In the genomic region with DNA sequence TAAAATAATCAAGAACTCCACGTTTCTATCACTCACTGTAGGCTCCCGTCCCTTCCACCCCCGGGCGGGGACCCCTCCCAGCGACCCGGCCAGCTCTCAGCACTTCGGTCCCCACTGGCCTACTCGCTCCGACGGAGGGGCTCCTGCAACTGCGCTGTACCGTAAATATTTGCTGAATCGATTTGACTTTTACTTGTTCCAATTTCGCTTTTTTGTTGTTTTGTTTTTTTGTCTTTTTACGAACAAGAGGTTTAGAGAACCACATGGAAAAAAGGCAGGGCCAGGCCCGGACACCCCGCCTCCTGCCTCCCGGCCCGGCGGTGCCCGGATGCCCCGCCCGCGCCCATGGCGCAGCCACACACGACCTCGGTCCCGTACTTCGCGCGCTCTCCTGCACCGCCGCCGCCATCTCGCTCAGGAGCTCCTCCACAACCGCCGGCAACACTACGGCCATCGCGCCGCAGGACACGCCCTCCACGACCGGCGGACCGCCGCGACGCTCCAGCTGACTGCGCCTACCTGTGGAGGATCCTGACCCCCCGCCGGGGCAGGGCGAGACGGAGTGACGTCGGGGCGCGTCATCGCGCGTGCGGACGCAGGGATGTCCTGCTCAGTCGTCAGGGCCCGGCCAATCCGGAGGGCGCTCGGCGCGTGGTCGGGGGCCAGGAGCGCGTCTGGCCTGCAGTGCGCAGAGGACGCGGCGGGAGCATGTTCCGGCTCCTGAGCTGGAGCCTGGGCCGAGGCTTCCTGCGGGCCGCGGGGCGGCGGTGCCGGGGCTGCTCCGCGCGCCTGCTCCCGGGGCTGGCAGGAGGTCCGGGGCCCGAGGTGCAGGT, we compare ENCODE assay signal across 8 cellular contexts. TPM values are rescaled to one million over a fixed set of nuclear protein-coding genes. Genes with fewer than 3 reads are reported as not detected.
DNase-seq lines count a peak whose midpoint lies in the region; ATAC-seq, FAIRE-seq and TF ChIP-seq lines count a peak whose summit lies in the region.

Gene TTC19, plus strand, starts transcription at position 684 of the 833 bp plus-strand sequence. Its CDS starts 25 bp downstream, at position 709.
Gene ZSWIM7, minus strand, starts transcription at position 564 of the 833 bp plus-strand sequence. Its CDS starts 110 bp downstream, at position 454.

- H3K9me3 ChIP-seq in OCI-LY3 (ENCODE audit: insufficient read depth, low read length) (0 out of 2 replicates have a peak, but pooled peaks cover 3% of the 10 kb centered on the region), endothelial cell of umbilical vein (replicated peaks; ENCODE audit: control insufficient read depth, insufficient read depth, low read length) (no peaks in the 10 kb centered on the region)

- FAIRE-seq in endothelial cell of umbilical vein (lab: Jason Lieb, UNC) = peak; percentile 91

- peaks cover 7% of the 10 kb centered on the region; the same call in 1 of the 2 replicates for H4K20me1 ChIP-seq in OCI-LY3 (ENCODE audit: insufficient read depth, low read length)
- no peaks in the 10 kb centered on the region for H4K20me1 ChIP-seq in endothelial cell of umbilical vein (replicated peaks; ENCODE audit: control insufficient read depth, extremely low read depth, insufficient read depth, low read length)

- DNase-seq in DMS114 treated with DMSO at 0.1 percent for 48 hours (lab: John Stamatoyannopoulos, UW; ENCODE audit: unreplicated experiment) (peak; percentile 26), HuH-7.5 (ENCODE audit: low spot score) (peak; percentile 92), activated T-cell treated with anti-CD3 and anti-CD28 coated beads for 1 hour (ENCODE audit: low read depth) (peak; percentile 79), endothelial cell of umbilical vein (ENCODE audit: low read depth, low spot score) (peak; percentile 96), midbrain (lab: John Stamatoyannopoulos, UW) (peak; percentile 95)
- DNase-seq in stimulated activated CD8-positive, alpha-beta memory T cell treated with anti-CD3 and anti-CD28 coated beads, Interleukin-15, amount 100 ng/mL, for 48 hours (ENCODE audit: low read depth in 2 of 2) = peak; percentile 96 to 97

- H3K4me3 ChIP-seq in OCI-LY3 (ENCODE audit: low read length) = peak within 1 kb of the TSS; percentile 98
- peak within 1 kb of the TSS; percentile 67 to 96 (median 82) for H3K4me3 ChIP-seq in endothelial cell of umbilical vein (replicated peaks in 1 of 3; ENCODE audit: insufficient read depth in 1 of 3, low read depth in 1 of 3, low read length in 3 of 3)

- dilution Hi-C loops in endothelial cell of umbilical vein (cut with MboI; ENCODE audit: extremely low pct_ligation_motif_present, low sequenced_read_pairs) = no loop called here

- POLR2A ChIA-PET in endothelial cell of umbilical vein (lab: Charles Lee) = interaction anchor here (0.7 to 1.2 kb wide), 6 partner anchors 12 to 383 kb away, joined by 3 to 7 read pairs (median 3); partner anchors contain the start of gene ADORA2B

- peak; percentile 92 for TF ChIP-seq POLR2A in endothelial cell of umbilical vein (IDR thresholded peaks at IDR 0.05; ENCODE audit: low read depth, low read length)

- peak within 1 kb of the TSS; percentile 59 for H3K27ac ChIP-seq in OCI-LY3 (ENCODE audit: low read length)
- H3K27ac ChIP-seq in endothelial cell of umbilical vein (ENCODE audit: insufficient read depth, low read depth, low read length) = peak within 1 kb of the TSS; percentile 90

- H3K27me3 ChIP-seq in OCI-LY3 (ENCODE audit: low read depth, low read length) (no peaks in the 10 kb centered on the region), endothelial cell of umbilical vein (ENCODE audit: control insufficient read depth in 2 of 2, insufficient read depth in 2 of 2, low read length in 2 of 2) (no peaks in the 10 kb centered on the region)

- peak; percentile 96 for ATAC-seq in GM21528 (IDR thresholded peaks at IDR 0.05; ENCODE audit: low FRiP score, unreplicated experiment)

- H3K79me2 ChIP-seq in OCI-LY3 (ENCODE audit: low read length) = peaks cover 28% of the 10 kb centered on the region
- H3K79me2 ChIP-seq in endothelial cell of umbilical vein (ENCODE audit: control insufficient read depth, insufficient read depth, low read length) = peaks cover 33% of the 10 kb centered on the region

- H2AFZ ChIP-seq in OCI-LY3 (ENCODE audit: low read depth, low read length) (peak within 1 kb of the TSS; percentile 79; the same call in 1 of the 2 replicates), endothelial cell of umbilical vein (ENCODE audit: low read depth, low read length) (peak within 1 kb of the TSS; percentile 83)

- peaks cover 14% of the 10 kb centered on the region for H3K4me1 ChIP-seq in OCI-LY3 (ENCODE audit: low read length)
- H3K4me1 ChIP-seq in endothelial cell of umbilical vein (ENCODE audit: control insufficient read depth, extremely low read depth, insufficient read depth, low read length) = peaks cover 20% of the 10 kb centered on the region

- intact Hi-C loops in endothelial cell of umbilical vein (cut with micrococcal nuclease) = loop anchor here (2.0 kb wide), 2 partner anchors 41 to 743 kb away; no protein-coding TSS in a partner anchor

- TSS peak; percentile 29 for BruUV-seq in endothelial cell of umbilical vein (replicated peaks; lab: Mats Ljungman, UMichigan)

- H3K36me3 ChIP-seq in OCI-LY3 (replicated peaks; ENCODE audit: low read depth, low read length) = peaks cover 21% of the 10 kb centered on the region
- peaks cover 3 to 22% of the 10 kb centered on the region in 2 experiments for H3K36me3 ChIP-seq in endothelial cell of umbilical vein (ENCODE audit: control insufficient read depth in 2 of 2, extremely low read depth in 1 of 2, insufficient read depth in 2 of 2, low read length in 2 of 2)

- TF ChIP-seq CTCF in OCI-LY3 (IDR thresholded peaks at IDR 0.05; ENCODE audit: low read depth, low read length) (no peak), endothelial cell of umbilical vein (IDR thresholded peaks at IDR 0.05; ENCODE audit: extremely low read depth in 1 of 2, insufficient read depth in 1 of 2, low read depth in 1 of 2, low read length in 2 of 2) (no peak)

- CTCF ChIA-PET in endothelial cell of umbilical vein (lab: Charles Lee) = interaction anchor here (0.7 to 6.8 kb wide), 15 partner anchors 14 to 497 kb away, joined by 3 to 133 read pairs (median 3); partner anchors contain the start of gene ADORA2B

- peak within 1 kb of the TSS; percentile 73 for H3K4me2 ChIP-seq in OCI-LY3 (ENCODE audit: low read length)
- peak within 1 kb of the TSS; percentile 99 for H3K4me2 ChIP-seq in endothelial cell of umbilical vein (ENCODE audit: insufficient read depth, low read length)

- H3K9ac ChIP-seq in OCI-LY3 (ENCODE audit: low read length) = peak within 1 kb of the TSS; percentile 85
- H3K9ac ChIP-seq in endothelial cell of umbilical vein (replicated peaks; ENCODE audit: extremely low read depth, insufficient read depth, low read length) = peak within 1 kb of the TSS; percentile 91

- no peaks in the 10 kb centered on the region for H3K9me1 ChIP-seq in endothelial cell of umbilical vein (replicated peaks; ENCODE audit: control insufficient read depth, extremely low read depth, insufficient read depth, low read length)

TF ChIP-seq in endothelial cell of umbilical vein, 7 proteins besides CTCF, POLR2A, EP300 and RAD21:
- TF ChIP-seq MAX (IDR thresholded peaks at IDR 0.05; ENCODE audit: insufficient read depth, insufficient read length) = peak; percentile 50
- TF ChIP-seq JUN (IDR thresholded peaks at IDR 0.05; ENCODE audit: borderline replicate concordance, insufficient read depth, insufficient read length, low read depth) = no peak
- TF ChIP-seq EZH2 (IDR thresholded peaks at IDR 0.05; ENCODE audit: borderline replicate concordance, low read depth, low read length, severe bottlenecking) = no peak
- TF ChIP-seq POLR2AphosphoS5 (IDR thresholded peaks at IDR 0.05; ENCODE audit: insufficient read depth, low read depth, low read length) = peak; percentile 99
- TF ChIP-seq MYC (IDR thresholded peaks at IDR 0.05; ENCODE audit: low read depth, low read length) = peak; percentile 2
- TF ChIP-seq FOS (IDR thresholded peaks at IDR 0.05; ENCODE audit: borderline replicate concordance, insufficient read depth, low read length) = no peak
- TF ChIP-seq GATA2 (IDR thresholded peaks at IDR 0.05; ENCODE audit: insufficient read depth, insufficient read length, low read depth, low read length) = no peak

RNA-seq across cellular contexts. Expression of gene TTC19, which starts in this region (rescaled TPM):
- 32.8 and 33.3 TPM in 2 replicates for total RNA-seq in endothelial cell of umbilical vein
- 7.6 and 7.8 TPM in 2 replicates for polyA plus RNA-seq in endothelial cell of umbilical vein
- 6.7 TPM in 2 replicates for polyA plus RNA-seq in endothelial cell of umbilical vein (2011; cell fraction: cytosol; rRNA removed)
- polyA plus RNA-seq in endothelial cell of umbilical vein (2011; cell fraction: nucleus; rRNA removed) = 13.0 and 14.1 TPM in 2 replicates
- 30.7 and 31.2 TPM in 2 replicates for polyA plus RNA-seq in endothelial cell of umbilical vein (2012)
- 12.1 and 12.4 TPM in 2 replicates for polyA minus RNA-seq in endothelial cell of umbilical vein
- polyA minus RNA-seq in endothelial cell of umbilical vein (2011; cell fraction: cytosol; rRNA and poly(A)+ RNA removed) = 13.1 TPM
- polyA minus RNA-seq in endothelial cell of umbilical vein (2011; cell fraction: nucleus; rRNA and poly(A)+ RNA removed) = 18.8 and 24.8 TPM in 2 replicates

RNA-seq across cellular contexts. Expression of gene ZSWIM7, which starts in this region (rescaled TPM):
- total RNA-seq in endothelial cell of umbilical vein = 18.0 and 21.9 TPM in 2 replicates
- 33.8 and 38.9 TPM in 2 replicates for polyA plus RNA-seq in endothelial cell of umbilical vein
- 26.7 and 30.5 TPM in 2 replicates for polyA plus RNA-seq in endothelial cell of umbilical vein (2011; cell fraction: cytosol; rRNA removed)
- 29.1 and 33.7 TPM in 2 replicates for polyA plus RNA-seq in endothelial cell of umbilical vein (2011; cell fraction: nucleus; rRNA removed)
- 27.3 and 27.8 TPM in 2 replicates for polyA plus RNA-seq in endothelial cell of umbilical vein (2012)
- 11.0 and 21.6 TPM in 2 replicates for polyA minus RNA-seq in endothelial cell of umbilical vein
- polyA minus RNA-seq in endothelial cell of umbilical vein (2011; cell fraction: cytosol; rRNA and poly(A)+ RNA removed) = 11.2 TPM
- 2.2 and 6.1 TPM in 2 replicates for polyA minus RNA-seq in endothelial cell of umbilical vein (2011; cell fraction: nucleus; rRNA and poly(A)+ RNA removed)

Comparison
In these comparisons a context has a peak if more than half of its experiments do, and no peak if none do; other contexts are left out.
1. Peak in every context shown above with its lines: DNase-seq, ATAC-seq, H3K4me3 ChIP-seq and H3K27ac ChIP-seq.
2. DNase-seq: peak in every context shown above with its lines; median percentile 96 in stimulated activated CD8-positive, alpha-beta memory T cell treated with anti-CD3 and anti-CD28 coated beads, Interleukin-15, amount 100 ng/mL, for 48 hours; 96 in endothelial cell of umbilical vein; 95 in midbrain; 92 in HuH-7.5; 79 in activated T-cell treated with anti-CD3 and anti-CD28 coated beads for 1 hour; 26 in DMS114 treated with DMSO at 0.1 percent for 48 hours.